ENCODE assay signal across 16 cellular contexts in genomic region chr10:74599676-74600075, GRCh38.
DNase-seq lines count a peak whose midpoint lies in the region; ATAC-seq, FAIRE-seq and TF ChIP-seq lines count a peak whose summit lies in the region.
"Had no signal": no experiment of that assay in that cellular context is flagged by ENCODE, and none has a peak within 500 bp of the region (broad histone marks: within the 10 kb centered on the region; RNA-seq: fewer than 3 reads in every experiment).

No MANE protein-coding gene starts in this region.

- H3K4me2 ChIP-seq in K562 (ENCODE audit: insufficient read depth, low read length), result no peak overlapping the region

- TF ChIP-seq CTCF in left ventricle myocardium inferior (IDR thresholded peaks at IDR 0.05; ENCODE audit: borderline replicate concordance) (no peak), K562 (IDR thresholded peaks at IDR 0.05 in 2 of 3, conservative IDR thresholded peaks at IDR 0.05 in 1 of 3; ENCODE audit: insufficient read depth in 2 of 3, low read depth in 1 of 3, low read length in 3 of 3) (no peak), right lobe of liver (IDR thresholded peaks at IDR 0.05) (no peak), upper lobe of right lung (IDR thresholded peaks at IDR 0.05) (no peak)

- CTCF ChIA-PET in K562 (lab: Yijun Ruan, JAX; ENCODE audit: low intra/inter-chr PET ratio), result no interaction called here
- CTCF ChIA-PET in activated CD4-positive, alpha-beta memory T cell treated with anti-CD3 and anti-CD28 coated beads, Interleukin-2, amount 10 ng/mL, durations not matched to agents 7 days and 5 days (lab: Charles Lee), result interaction anchor here (1.1 to 1.5 kb wide), 3 partner anchors 140 to 356 kb away, joined by 3 read pairs; no protein-coding TSS in a partner anchor

- H3K4me3 ChIP-seq in left ventricle myocardium inferior (peak overlapping the region; percentile 53), K562 (no peak overlapping the region), right lobe of liver (no peak overlapping the region), upper lobe of right lung (no peak overlapping the region)

- H3K4me1 Mint-ChIP-seq in activated CD4-positive, alpha-beta memory T cell treated with anti-CD3 and anti-CD28 coated beads, Interleukin-2, amount 10 ng/mL, durations not matched to agents 7 days and 5 days, result peaks cover 10% of the 10 kb centered on the region

- no peak for TF ChIP-seq EP300 in K562 (IDR thresholded peaks at IDR 0.05; ENCODE audit: low read length)

- peaks cover 8% of the 10 kb centered on the region for H3K9me3 ChIP-seq in left ventricle myocardium inferior (replicated peaks)
- no peaks in the 10 kb centered on the region for H3K9me3 ChIP-seq in K562 (replicated peaks; ENCODE audit: control insufficient read depth, insufficient read depth, low read depth, low read length)
- H3K9me3 ChIP-seq in right lobe of liver, result no peaks in the 10 kb centered on the region
- H3K9me3 ChIP-seq in upper lobe of right lung, result no peaks in the 10 kb centered on the region

- no peak overlapping the region for H2AFZ ChIP-seq in K562 (ENCODE audit: low read depth, low read length)

- no peaks in the 10 kb centered on the region for H3K9me1 ChIP-seq in K562 (ENCODE audit: control insufficient read depth, insufficient read depth, low read length)

- H4K20me1 ChIP-seq in K562 (replicated peaks; ENCODE audit: control insufficient read depth, insufficient read depth, low read length), result no peaks in the 10 kb centered on the region

- no peaks in the 10 kb centered on the region for H3K9me3 Mint-ChIP-seq in activated CD4-positive, alpha-beta memory T cell treated with anti-CD3 and anti-CD28 coated beads, Interleukin-2, amount 10 ng/mL, durations not matched to agents 7 days and 5 days

- POLR2A ChIA-PET in K562 (lab: Yijun Ruan, JAX), result interaction anchor here (0.7 kb wide), 1 partner anchor 10 kb away, joined by 3 read pairs; no protein-coding TSS in a partner anchor
- POLR2A ChIA-PET in activated CD4-positive, alpha-beta memory T cell treated with anti-CD3 and anti-CD28 coated beads, Interleukin-2, amount 10 ng/mL, durations not matched to agents 7 days and 5 days (lab: Charles Lee), result no interaction called here

- no peak overlapping the region for H3K27ac Mint-ChIP-seq in activated CD4-positive, alpha-beta memory T cell treated with anti-CD3 and anti-CD28 coated beads, Interleukin-2, amount 10 ng/mL, durations not matched to agents 7 days and 5 days
- H3K27ac Mint-ChIP-seq: CD4-positive, CD25-positive, alpha-beta regulatory T cell had no signal

- H3K4me3 Mint-ChIP-seq in activated CD4-positive, alpha-beta memory T cell treated with anti-CD3 and anti-CD28 coated beads, Interleukin-2, amount 10 ng/mL, durations not matched to agents 7 days and 5 days, result no peak overlapping the region
- H3K4me3 Mint-ChIP-seq: CD4-positive, CD25-positive, alpha-beta regulatory T cell had no signal

- BruUV-seq in K562 (replicated peaks; lab: Mats Ljungman, UMichigan), result no TSS peak

- no peak for TF ChIP-seq RAD21 in K562 (CRISPR knock-in tag; conservative IDR thresholded peaks at IDR 0.05 in 1 of 2, IDR thresholded peaks at IDR 0.05 in 1 of 2)

- ATAC-seq in left ventricle myocardium superior (no peak), K562 (no peak), right lobe of liver (no peak), upper lobe of right lung (no peak), esophagus mucosa (no peak)

- H3K36me3 ChIP-seq in left ventricle myocardium inferior (no peaks in the 10 kb centered on the region), K562 (ENCODE audit: control insufficient read depth, insufficient read depth, low read length) (peaks cover 4% of the 10 kb centered on the region; the same call in 1 of the 3 replicates), right lobe of liver (peaks cover 0 to 2% (median 0%) of the 10 kb centered on the region in 4 donors), upper lobe of right lung (no peaks in the 10 kb centered on the region)

- intact Hi-C loops in left ventricle myocardium inferior (cut with micrococcal nuclease) (no loop called here), left ventricle myocardium superior (cut with micrococcal nuclease) (no loop called here), K562 (cut with micrococcal nuclease) (no loop called here), right lobe of liver (cut with DNase I) (no loop called here), upper lobe of right lung (cut with DNase I) (no loop called here)

- H3K27me3 Mint-ChIP-seq in activated CD4-positive, alpha-beta memory T cell treated with anti-CD3 and anti-CD28 coated beads, Interleukin-2, amount 10 ng/mL, durations not matched to agents 7 days and 5 days, result no peaks in the 10 kb centered on the region
- H3K27me3 Mint-ChIP-seq: CD4-positive, CD25-positive, alpha-beta regulatory T cell had no signal

- H3K36me3 Mint-ChIP-seq in activated CD4-positive, alpha-beta memory T cell treated with anti-CD3 and anti-CD28 coated beads, Interleukin-2, amount 10 ng/mL, durations not matched to agents 7 days and 5 days (ENCODE audit: low read depth), result peaks cover 15% of the 10 kb centered on the region

- no peak for TF ChIP-seq POLR2A in K562 (conservative IDR thresholded peaks at IDR 0.05)
- no peak for TF ChIP-seq POLR2A in right lobe of liver (IDR thresholded peaks at IDR 0.05)
- TF ChIP-seq POLR2A in GM12892 (IDR thresholded peaks at IDR 0.05; ENCODE audit: low read depth, low read length), result no peak

- H3K27ac ChIP-seq in left ventricle myocardium inferior (replicated peaks), result peak overlapping the region; percentile 73
- no peak overlapping the region for H3K27ac ChIP-seq in K562 (ENCODE audit: extremely low read depth, low read depth, low read length)
- H3K27ac ChIP-seq in right lobe of liver, result peak overlapping the region in 2 of 3 donors; percentile 60 to 65
- H3K27ac ChIP-seq in upper lobe of right lung, result peak overlapping the region; percentile 31

- H3K4me1 ChIP-seq in left ventricle myocardium inferior, result peaks cover 29% of the 10 kb centered on the region
- H3K4me1 ChIP-seq in K562 (replicated peaks in 1 of 2; ENCODE audit: control insufficient read depth in 2 of 2, insufficient read depth in 2 of 2, low read length in 2 of 2), result no peaks in the 10 kb centered on the region
- H3K4me1 ChIP-seq in right lobe of liver, result no peaks in the 10 kb centered on the region
- no peaks in the 10 kb centered on the region for H3K4me1 ChIP-seq in upper lobe of right lung

- FAIRE-seq in K562 (lab: Jason Lieb, UNC) (no peak), GM12892 (lab: Jason Lieb, UNC) (no peak)
- FAIRE-seq: GM12891 had no signal

- in situ Hi-C loops in K562 (cut with MboI), result no loop called here

- H3K27me3 ChIP-seq in left ventricle myocardium inferior (ENCODE audit: low read depth) (no peaks in the 10 kb centered on the region), K562 (ENCODE audit: control insufficient read depth in 2 of 2, insufficient read depth in 2 of 2, low read length in 2 of 2) (no peaks in the 10 kb centered on the region), right lobe of liver (no peaks in the 10 kb centered on the region), upper lobe of right lung (no peaks in the 10 kb centered on the region)

- no peak for DNase-seq in left ventricle myocardium inferior
- DNase-seq in left ventricle myocardium superior, result no peak
- no peak for DNase-seq in K562 (ENCODE audit: extremely low read depth in 1 of 4, low spot score in 3 of 4)
- no peak for DNase-seq in right lobe of liver
- no peak for DNase-seq in upper lobe of right lung
- no peak for DNase-seq in activated CD4-positive, alpha-beta memory T cell treated with anti-CD3 and anti-CD28 coated beads, Interleukin-2, amount 10 ng/mL, durations not matched to agents 7 days and 5 days
- DNase-seq in GM12892 (ENCODE audit: insufficient read length), result no peak
- DNase-seq: AML-193; CD4-positive, CD25-positive, alpha-beta regulatory T cell; GM23248; NCI-H1092; NCI-H2107; NCI-H345; NCI-H526 treated with DMSO at 0.1 percent for 48 hours had no signal

- H3K9ac ChIP-seq in K562 (ENCODE audit: insufficient read depth in 1 of 2, low read depth in 2 of 2, low read length in 2 of 2), result no peak overlapping the region
- H3K9ac ChIP-seq: GM23248 had no signal

- H3K79me2 ChIP-seq in K562 (ENCODE audit: control insufficient read depth, insufficient read depth, low read length), result no peaks in the 10 kb centered on the region

TF ChIP-seq in K562, 482 proteins besides CTCF, POLR2A, EP300 and RAD21 (continues in another document):
- TF ChIP-seq MAFG (tag; conservative IDR thresholded peaks at IDR 0.05) (peak; percentile 72), SRSF7 (optimal IDR thresholded peaks at IDR 0.05; ENCODE audit: low read depth, low read length) (no peak), ERF (CRISPR knock-in tag; IDR thresholded peaks at IDR 0.05) (no peak), ZNF41 (CRISPR knock-in tag; conservative IDR thresholded peaks at IDR 0.05) (no peak), MBD1 (CRISPR knock-in tag; IDR thresholded peaks at IDR 0.05) (no peak), NFE2 (IDR thresholded peaks at IDR 0.05; ENCODE audit: low read depth) (no peak), C11orf30 (IDR thresholded peaks at IDR 0.05; ENCODE audit: low read depth) (peak; percentile 84), ZNF174 (CRISPR knock-in tag; IDR thresholded peaks at IDR 0.05) (no peak), FOXA1 (IDR thresholded peaks at IDR 0.05; ENCODE audit: borderline replicate concordance) (no peak), PTBP1 (IDR thresholded peaks at IDR 0.05; ENCODE audit: low read depth, low read length) (no peak), KLF13 (tag; IDR thresholded peaks at IDR 0.05; ENCODE audit: borderline replicate concordance, low read depth) (no peak), CEBPG (CRISPR knock-in tag; IDR thresholded peaks at IDR 0.05) (no peak), CEBPG (tag; conservative IDR thresholded peaks at IDR 0.05 in 1 of 2, IDR thresholded peaks at IDR 0.05 in 1 of 2) (no peak), ZNF707 (CRISPR knock-in tag; conservative IDR thresholded peaks at IDR 0.05) (no peak), SMAD1 (IDR thresholded peaks at IDR 0.05; ENCODE audit: low read depth, low read length, partially characterized antibody) (no peak), SIRT6 (IDR thresholded peaks at IDR 0.05; ENCODE audit: low read depth, low read length) (no peak)
